Comparison of ENCODE assay signal across 26 cellular contexts in the genomic region with DNA sequence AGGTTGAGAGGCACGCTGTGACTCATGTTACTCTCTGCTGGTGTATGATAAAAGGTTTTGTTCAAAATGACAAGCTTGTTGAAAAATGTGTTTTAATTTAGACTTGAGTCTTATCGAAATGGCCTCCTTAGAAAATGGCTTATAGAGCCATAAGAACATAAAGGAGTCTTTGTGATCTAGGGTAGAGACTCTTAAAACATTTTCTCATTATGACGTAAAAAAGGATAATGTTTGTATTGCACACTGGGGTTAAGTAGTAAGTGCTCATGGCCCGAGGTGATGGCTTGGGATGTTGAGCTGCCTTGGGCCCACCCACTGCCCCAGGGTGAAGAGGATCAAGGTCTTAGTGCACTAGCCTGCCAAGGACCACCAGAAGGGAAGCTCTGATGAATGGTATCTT.
DNase-seq lines count a peak whose midpoint lies in the region; ATAC-seq, FAIRE-seq and TF ChIP-seq lines count a peak whose summit lies in the region.
"Had no signal": no experiment of that assay in that cellular context is flagged by ENCODE, and none has a peak within 500 bp of the region (broad histone marks: within the 10 kb centered on the region; RNA-seq: fewer than 3 reads in every experiment).

No MANE protein-coding gene starts in this region.

- peak; percentile 2 for DNase-seq in mammary epithelial cell
- DNase-seq in MCF 10A (ENCODE audit: unreplicated experiment): no peak
- DNase-seq in SJCRH30: peak; percentile 22 to 37
- DNase-seq in epidermal melanocyte (ENCODE audit: insufficient read length, low spot score): peak; percentile 65
- DNase-seq in GM20000 (ENCODE audit: low spot score): no peak
- DNase-seq in small intestine: no peak
- DNase-seq: ACHN; AML-193; BE2C; Calu3; CD4-positive, alpha-beta T cell; CD8-positive, alpha-beta memory T cell; COR-L47; DMS53; DMS79 treated with DMSO at 0.1 percent for 48 hours; GF-D8; H9 had no signal

- TF ChIP-seq CTCF in mammary epithelial cell (conservative IDR thresholded peaks at IDR 0.05 in 1 of 2, IDR thresholded peaks at IDR 0.05 in 1 of 2; ENCODE audit: extremely low read depth in 1 of 2, insufficient read depth in 1 of 2, low read depth in 1 of 2, low read length in 2 of 2) (no peak), MCF 10A (IDR thresholded peaks at IDR 0.05; ENCODE audit: unreplicated experiment) (no peak), GM20000 (IDR thresholded peaks at IDR 0.05; ENCODE audit: extremely low read depth, missing control alignments) (no peak)

- H3K4me3 ChIP-seq in mammary epithelial cell (replicated peaks in 1 of 3; ENCODE audit: insufficient read depth in 1 of 3, low read depth in 2 of 3, low read length in 3 of 3): no peak overlapping the region
- H3K4me3 ChIP-seq in SJCRH30: no peak overlapping the region
- H3K4me3 ChIP-seq in small intestine (ENCODE audit: low read depth in 1 of 2, low read length in 2 of 2): no peak overlapping the region
- H3K4me3 ChIP-seq: BLaER1 treated with 17β-estradiol and CSF1 and Interleukin-3, amounts not matched to agents 10 nM and 100 nM; GM23338 had no signal

- H3K4me1 Mint-ChIP-seq in MCF 10A (ENCODE audit: insufficient read depth, unreplicated experiment): no peaks in the 10 kb centered on the region
- H3K4me1 Mint-ChIP-seq: CD8-positive, alpha-beta memory T cell; GM23338; H9 had no signal

- WGBS in mammary epithelial cell (ENCODE audit: low coverage, missing lambda C conversion rate): 45% methylated on average over 4 of the region's 4 CpGs
- WGBS in small intestine, 3 donors: 79 to 85% (median 81%) methylated on average over 4 of the region's 4 CpGs

- intact Hi-C loops in mammary epithelial cell (cut with micrococcal nuclease): no loop called here
- intact Hi-C loops in MCF 10A (cut with micrococcal nuclease): no loop called here

- H2AFZ ChIP-seq in mammary epithelial cell (ENCODE audit: low read depth, low read length): no peak overlapping the region
- H2AFZ ChIP-seq: GM23338 had no signal

- no peaks in the 10 kb centered on the region for H3K27me3 Mint-ChIP-seq in MCF 10A (ENCODE audit: insufficient read depth, unreplicated experiment)
- H3K27me3 Mint-ChIP-seq: CD4-positive, alpha-beta T cell had no signal

- ATAC-seq in GM18498 (IDR thresholded peaks at IDR 0.05; ENCODE audit: unreplicated experiment): no peak
- ATAC-seq in GM19452 (IDR thresholded peaks at IDR 0.05; ENCODE audit: unreplicated experiment): no peak
- ATAC-seq: GM23338, HCT116 had no signal

- CTCF ChIA-PET in mammary epithelial cell (lab: Charles Lee; ENCODE audit: low non-redundant PET) (no interaction called here), MCF 10A (lab: Yijun Ruan, JAX) (interaction anchor here (2.9 to 4.8 kb wide), 2 partner anchors 13 kb away, joined by 28 read pairs; no protein-coding TSS in a partner anchor)

- peaks cover 6% of the 10 kb centered on the region for H3K9me3 Mint-ChIP-seq in MCF 10A (ENCODE audit: unreplicated experiment)
- H3K9me3 Mint-ChIP-seq: CD4-positive, alpha-beta T cell; CD8-positive, alpha-beta memory T cell; GM23338 had no signal

- POLR2A ChIA-PET in MCF 10A (lab: Yijun Ruan, JAX): interaction anchor here (1.3 kb wide), 1 partner anchor 13 kb away, joined by 3 read pairs; no protein-coding TSS in a partner anchor

- dilution Hi-C loops in mammary epithelial cell (cut with HindIII; ENCODE audit: low sequenced_read_pairs): no loop called here

- no peaks in the 10 kb centered on the region for H3K36me3 Mint-ChIP-seq in MCF 10A (ENCODE audit: insufficient read depth, unreplicated experiment)

- H4K20me1 ChIP-seq in mammary epithelial cell (ENCODE audit: insufficient read depth, low read length): no peaks in the 10 kb centered on the region
- H4K20me1 ChIP-seq: BLaER1 treated with 17β-estradiol and CSF1 and Interleukin-3, amounts not matched to agents 10 nM and 100 nM had no signal

- no peak for FAIRE-seq in small intestine (lab: Jason Lieb, UNC)
- FAIRE-seq: A204.1, GM12891 had no signal

- no peak overlapping the region for H3K4me2 ChIP-seq in mammary epithelial cell (ENCODE audit: insufficient read depth, low read depth, low read length)
- H3K4me2 ChIP-seq: BLaER1 treated with 17β-estradiol and CSF1 and Interleukin-3, amounts not matched to agents 10 nM and 100 nM; GM23338 had no signal

- in situ Hi-C loops in mammary epithelial cell (cut with MboI; ENCODE audit: low sequenced_read_pairs in 2 of 2): no loop called here

- H3K4me1 ChIP-seq in mammary epithelial cell (ENCODE audit: insufficient read depth, low read length): no peaks in the 10 kb centered on the region
- H3K4me1 ChIP-seq in SJCRH30: no peaks in the 10 kb centered on the region; the same call in 1 of the 2 replicates
- no peaks in the 10 kb centered on the region for H3K4me1 ChIP-seq in small intestine (ENCODE audit: control insufficient read depth in 2 of 2, insufficient read depth in 1 of 2, low read depth in 1 of 2, low read length in 1 of 2)
- H3K4me1 ChIP-seq: BE2C; BLaER1 treated with 17β-estradiol and CSF1 and Interleukin-3, amounts not matched to agents 10 nM and 100 nM had no signal

- H3K9me3 ChIP-seq in mammary epithelial cell (replicated peaks; ENCODE audit: insufficient read depth, low read length): no peaks in the 10 kb centered on the region
- no peaks in the 10 kb centered on the region for H3K9me3 ChIP-seq in SJCRH30 (replicated peaks)
- no peaks in the 10 kb centered on the region for H3K9me3 ChIP-seq in small intestine (ENCODE audit: control insufficient read depth, low read depth)
- H3K9me3 ChIP-seq: BE2C had no signal

- no peak overlapping the region for H3K27ac ChIP-seq in mammary epithelial cell (ENCODE audit: insufficient read depth, low read depth, low read length)
- no peak overlapping the region for H3K27ac ChIP-seq in SJCRH30
- no peak overlapping the region for H3K27ac ChIP-seq in small intestine (ENCODE audit: low read depth in 1 of 2, low read length in 1 of 2)
- H3K27ac ChIP-seq: 22Rv1; BLaER1 treated with 17β-estradiol and CSF1 and Interleukin-3, amounts not matched to agents 10 nM and 100 nM had no signal

- no peak overlapping the region for H3K4me3 Mint-ChIP-seq in MCF 10A (ENCODE audit: unreplicated experiment)
- H3K4me3 Mint-ChIP-seq: CD14-positive monocyte; CD4-positive, alpha-beta T cell; CD8-positive, alpha-beta memory T cell; GM23338; H9 had no signal

- H3K36me3 ChIP-seq in mammary epithelial cell (ENCODE audit: insufficient read depth, low read length) (no peaks in the 10 kb centered on the region), SJCRH30 (no peaks in the 10 kb centered on the region), small intestine (ENCODE audit: control insufficient read depth in 2 of 2, insufficient read depth in 2 of 2, low read length in 2 of 2) (no peaks in the 10 kb centered on the region)
- H3K36me3 ChIP-seq: BE2C had no signal

- H3K9ac ChIP-seq in mammary epithelial cell (ENCODE audit: insufficient read depth, low read length): no peak overlapping the region
- H3K9ac ChIP-seq: BLaER1 treated with 17β-estradiol and CSF1 and Interleukin-3, amounts not matched to agents 10 nM and 100 nM had no signal

- H3K27me3 ChIP-seq in mammary epithelial cell (ENCODE audit: insufficient read depth, low read length) (peaks cover 2% of the 10 kb centered on the region), SJCRH30 (no peaks in the 10 kb centered on the region), small intestine (ENCODE audit: control insufficient read depth in 2 of 2, insufficient read depth in 2 of 2, low read length in 2 of 2) (no peaks in the 10 kb centered on the region)
- H3K27me3 ChIP-seq: BE2C; BLaER1 treated with 17β-estradiol and CSF1 and Interleukin-3, amounts not matched to agents 10 nM and 100 nM had no signal

- H3K27ac Mint-ChIP-seq in MCF 10A (ENCODE audit: low read depth, unreplicated experiment): no peak overlapping the region
- H3K27ac Mint-ChIP-seq: CD14-positive monocyte; CD4-positive, alpha-beta T cell; CD8-positive, alpha-beta memory T cell; GM23338; H9 had no signal

- H3K79me2 ChIP-seq in mammary epithelial cell (ENCODE audit: insufficient read depth, low read length): no peaks in the 10 kb centered on the region

- BruUV-seq in mammary epithelial cell (replicated peaks; lab: Mats Ljungman, UMichigan) (no TSS peak), MCF 10A (replicated peaks; lab: Mats Ljungman, UMichigan) (no TSS peak)

Comparison
In these comparisons a context has a peak if more than half of its experiments do, and no peak if none do; other contexts are left out.
1. DNase-seq: peak in mammary epithelial cell (single experiment), SJCRH30 (2 of 2) and epidermal melanocyte (single experiment); none in MCF 10A (single experiment), GM20000 (single experiment) and small intestine (single experiment).